Comparison of ENCODE assay signal across 22 cellular contexts in genomic region chr5:135979510-135979909, GRCh38. TPM values are rescaled to one million over a fixed set of nuclear protein-coding genes. Genes with fewer than 3 reads are reported as not detected.
DNase-seq lines count a peak whose midpoint lies in the region; FAIRE-seq and TF ChIP-seq lines count a peak whose summit lies in the region.
"Had no signal": no experiment of that assay in that cellular context is flagged by ENCODE, and none has a peak within 500 bp of the region (broad histone marks: within the 10 kb centered on the region; RNA-seq: fewer than 3 reads in every experiment).

No MANE protein-coding gene starts in this region.

- H3K9me3 Mint-ChIP-seq in osteocyte (ENCODE audit: unreplicated experiment): no peaks in the 10 kb centered on the region

- peak overlapping the region; percentile 66 for H3K27ac ChIP-seq in SJSA1
- H3K27ac ChIP-seq: BLaER1 had no signal

- H3K4me3 ChIP-seq in AG10803 (ENCODE audit: low read length): no peak overlapping the region
- H3K4me3 ChIP-seq in SJSA1: no peak overlapping the region
- H3K4me3 ChIP-seq in fibroblast of mammary gland (ENCODE audit: control insufficient read depth, low read depth, low read length): no peak overlapping the region
- H3K4me3 ChIP-seq: BLaER1, lung, right lobe of liver had no signal

- peaks cover 24% of the 10 kb centered on the region for H3K4me1 ChIP-seq in SJSA1 (replicated peaks)
- H3K4me1 ChIP-seq: BLaER1 had no signal

- no peak overlapping the region for H3K4me3 Mint-ChIP-seq in osteocyte (ENCODE audit: unreplicated experiment)
- H3K4me3 Mint-ChIP-seq: neural crest cell had no signal

- H3K36me3 Mint-ChIP-seq in osteocyte (ENCODE audit: unreplicated experiment): no peaks in the 10 kb centered on the region

- DNase-seq in AG10803 (ENCODE audit: low read depth) (peak; percentile 92), SJSA1 (ENCODE audit: low read depth in 1 of 2, low spot score in 2 of 2) (peak in 1 of 2 experiments; percentile 59), fibroblast of mammary gland (ENCODE audit: low read depth) (peak; percentile 94), osteocyte (ENCODE audit: extremely low spot score, unreplicated experiment) (no peak), cerebellum (ENCODE audit: low spot score) (no peak), NAMALWA (ENCODE audit: low spot score) (no peak), D721Med (ENCODE audit: insufficient read length, low spot score) (no peak), hepatic stellate cell (ENCODE audit: low spot score) (no peak)
- DNase-seq: activated CD4-positive, alpha-beta T cell treated with anti-CD3 and anti-CD28 coated beads for 1 hour; activated CD8-positive, alpha-beta memory T cell treated with anti-CD3 and anti-CD28 coated beads, Interleukin-2, amount 50 U/mL, for 48 hours; activated naive CD4-positive, alpha-beta T cell treated with anti-CD3 and anti-CD28 coated beads, Interleukin-2, amount 50 U/mL, for 16 hours; central memory CD4-positive, alpha-beta T cell; DMS79 treated with DMSO at 0.1 percent for 48 hours; NCI-H187; NCI-H524; OCI-M1; right lobe of liver; stimulated activated naive CD4-positive, alpha-beta T cell; T-helper 1 cell had no signal

- no peaks in the 10 kb centered on the region for H3K27me3 Mint-ChIP-seq in osteocyte (ENCODE audit: unreplicated experiment)

- FAIRE-seq in D721Med (lab: Jason Lieb, UNC): no peak

- H3K27ac Mint-ChIP-seq in osteocyte (ENCODE audit: unreplicated experiment): peak overlapping the region; percentile 31

- no peak for TF ChIP-seq CTCF in AG10803 (conservative IDR thresholded peaks at IDR 0.05; ENCODE audit: low read length)
- TF ChIP-seq CTCF in fibroblast of mammary gland (conservative IDR thresholded peaks at IDR 0.05; ENCODE audit: control insufficient read depth, insufficient read depth, low read depth, low read length): no peak
- no peak for TF ChIP-seq CTCF in osteocyte (IDR thresholded peaks at IDR 0.05)
- TF ChIP-seq CTCF in D721Med (IDR thresholded peaks at IDR 0.05; ENCODE audit: insufficient read depth, missing control alignments): no peak

- H3K36me3 ChIP-seq in SJSA1: no peaks in the 10 kb centered on the region
- H3K36me3 ChIP-seq: BLaER1, right lobe of liver had no signal

- peaks cover 12% of the 10 kb centered on the region for H3K4me1 Mint-ChIP-seq in osteocyte (ENCODE audit: unreplicated experiment)

- no peaks in the 10 kb centered on the region for H3K9me3 ChIP-seq in SJSA1 (replicated peaks)
- H3K9me3 ChIP-seq: right lobe of liver had no signal

- no peaks in the 10 kb centered on the region for H3K27me3 ChIP-seq in SJSA1 (replicated peaks)
- H3K27me3 ChIP-seq: BLaER1, right lobe of liver had no signal

RNA-seq across cellular contexts. Expression of gene LECT2, which starts 24.7 kb away (rescaled TPM):
- not detected in 2 replicates for total RNA-seq in SJSA1 (2014; rRNA removed; shearing (Covaris generic))
- total RNA-seq in osteocyte (not detected in 2 replicates), cerebellum (not detected)
- total RNA-seq: lung, neural crest cell had no signal

RNA-seq across cellular contexts. Expression of gene TGFBI, which starts 49.3 kb away (rescaled TPM):
- 172 and 185 TPM in 2 replicates for total RNA-seq in SJSA1 (2014; rRNA removed; shearing (Covaris generic))
- total RNA-seq in osteocyte: 267 and 343 TPM in 2 replicates
- total RNA-seq in cerebellum: 23.3 TPM

Comparison
In these comparisons a context has a peak if more than half of its experiments do, and no peak if none do; other contexts are left out.
1. DNase-seq: peak in AG10803 (single experiment) and fibroblast of mammary gland (single experiment); none in osteocyte (single experiment), cerebellum (single experiment), NAMALWA (single experiment), D721Med (single experiment) and hepatic stellate cell (single experiment).